8 cellular contexts compared by ENCODE assay signal in genomic region chr2:64526034-64526433, GRCh38. TPM values are rescaled to one million over a fixed set of nuclear protein-coding genes. Genes with fewer than 3 reads are reported as not detected.
A peak's percentile ranks its signal among the peaks of the same experiment; 100 is the strongest.
DNase-seq lines count a peak whose midpoint lies in the region; ATAC-seq and TF ChIP-seq lines count a peak whose summit lies in the region.
"Had no signal": no experiment of that assay in that cellular context is flagged by ENCODE, and none has a peak within 500 bp of the region (broad histone marks: within the 10 kb centered on the region; RNA-seq: fewer than 3 reads in every experiment).

No MANE protein-coding gene starts in this region.

- H3K79me2 ChIP-seq in Loucy (ENCODE audit: insufficient read depth, low read length) (peaks cover 62% of the 10 kb centered on the region), osteoblast (ENCODE audit: insufficient read depth, low read length) (peaks cover 70% of the 10 kb centered on the region)

- H3K4me3 ChIP-seq in GM06990 (replicated peaks; ENCODE audit: low read depth, low read length), result peak overlapping the region; percentile 100
- H3K4me3 ChIP-seq in Loucy (ENCODE audit: low read length, poor library complexity, severe bottlenecking), result peak overlapping the region; percentile 91
- peak overlapping the region; percentile 93 to 100 for H3K4me3 ChIP-seq in duodenal mucosa (ENCODE audit: low read depth in 1 of 2, low read length in 2 of 2)
- no peak overlapping the region for H3K4me3 ChIP-seq in osteoblast (ENCODE audit: insufficient read depth, low read length)

- peaks cover 68% of the 10 kb centered on the region for H3K4me1 ChIP-seq in Loucy (ENCODE audit: insufficient read depth, low read length, poor library complexity, severe bottlenecking)
- H3K4me1 ChIP-seq in duodenal mucosa (ENCODE audit: control insufficient read depth in 1 of 2, insufficient read depth in 2 of 2, low read length in 2 of 2), result peaks cover 8 to 29% of the 10 kb centered on the region in 2 donors
- no peaks in the 10 kb centered on the region for H3K4me1 ChIP-seq in osteoblast (ENCODE audit: insufficient read depth, low read length)

- H3K9ac ChIP-seq in Loucy (ENCODE audit: low read depth, low read length, poor library complexity, severe bottlenecking) (peak overlapping the region; percentile 94), duodenal mucosa (ENCODE audit: low read depth in 1 of 2, low read length in 2 of 2) (peak overlapping the region in 1 of 2 donors; percentile 97)

- H3K27ac ChIP-seq in duodenal mucosa (ENCODE audit: low read depth, low read length), result no peak overlapping the region
- H3K27ac ChIP-seq in osteoblast (ENCODE audit: low read depth, low read length), result no peak overlapping the region

- no peaks in the 10 kb centered on the region for H3K9me2 ChIP-seq in Loucy (replicated peaks; ENCODE audit: low read depth, low read length)

- no peak overlapping the region for H2AFZ ChIP-seq in Loucy (ENCODE audit: low read length)
- H2AFZ ChIP-seq in osteoblast (ENCODE audit: low read length), result no peak overlapping the region

- ATAC-seq in GM21825 (IDR thresholded peaks at IDR 0.05; ENCODE audit: unreplicated experiment), result no peak

- H3K36me3 ChIP-seq in GM06990 (ENCODE audit: control insufficient read depth, insufficient read depth, low read length), result no peaks in the 10 kb centered on the region; the same call in 1 of the 2 replicates
- no peaks in the 10 kb centered on the region for H3K36me3 ChIP-seq in Loucy (ENCODE audit: insufficient read depth, low read length)
- H3K36me3 ChIP-seq in duodenal mucosa (ENCODE audit: control insufficient read depth in 1 of 2, insufficient read depth in 2 of 2, low read length in 2 of 2), result no peaks in the 10 kb centered on the region
- H3K36me3 ChIP-seq in osteoblast (ENCODE audit: insufficient read depth, low read length), result no peaks in the 10 kb centered on the region

- H3K4me2 ChIP-seq in Loucy (ENCODE audit: low read depth, low read length, poor library complexity, severe bottlenecking) (peak overlapping the region; percentile 100), osteoblast (ENCODE audit: insufficient read depth, low read length) (peak overlapping the region; percentile 92)

- H3K27me3 ChIP-seq in GM06990 (replicated peaks; ENCODE audit: control insufficient read depth, insufficient read depth, low read length) (no peaks in the 10 kb centered on the region), Loucy (ENCODE audit: insufficient read depth, low read length, poor library complexity, severe bottlenecking) (no peaks in the 10 kb centered on the region), duodenal mucosa (ENCODE audit: control insufficient read depth in 1 of 2, insufficient read depth in 2 of 2, low read length in 2 of 2) (no peaks in the 10 kb centered on the region), osteoblast (ENCODE audit: insufficient read depth, low read length) (no peaks in the 10 kb centered on the region)

- DNase-seq in GM06990 (ENCODE audit: extremely low read depth, insufficient read length) (no peak), osteoblast (ENCODE audit: insufficient read length, low spot score, missing footprints) (no peak), 8988T (no peak), cerebellar nuclear complex (lab: John Stamatoyannopoulos, UW) (no peak)
- DNase-seq: midbrain had no signal

- no peaks in the 10 kb centered on the region for H3K9me3 ChIP-seq in Loucy (ENCODE audit: insufficient read depth, low read depth, low read length)
- H3K9me3 ChIP-seq in duodenal mucosa (ENCODE audit: control insufficient read depth in 1 of 2, low read length in 2 of 2), result no peaks in the 10 kb centered on the region
- no peaks in the 10 kb centered on the region for H3K9me3 ChIP-seq in osteoblast (ENCODE audit: low read depth, low read length)

- peaks cover 57% of the 10 kb centered on the region for H4K20me1 ChIP-seq in Loucy (ENCODE audit: insufficient read depth, low read length, poor library complexity, severe bottlenecking)
- H4K20me1 ChIP-seq in osteoblast (ENCODE audit: insufficient read depth, low read length), result peaks cover 22% of the 10 kb centered on the region

- TF ChIP-seq CTCF in GM06990 (IDR thresholded peaks at IDR 0.05; ENCODE audit: insufficient read depth, low read length, poor library complexity, severe bottlenecking) (no peak), Loucy (conservative IDR thresholded peaks at IDR 0.05; ENCODE audit: low read length) (no peak), osteoblast (IDR thresholded peaks at IDR 0.05; ENCODE audit: extremely low read depth, low read depth, low read length) (no peak)

- peaks cover 10% of the 10 kb centered on the region for H3F3A ChIP-seq in Loucy (ENCODE audit: low read depth)

RNA-seq across cellular contexts. Expression of gene AFTPH, which starts 1.9 kb away (rescaled TPM):
- total RNA-seq in osteoblast, result 32.7 and 38.7 TPM in 2 replicates
